ENCODE assay signal across 8 cellular contexts in the genomic region with DNA sequence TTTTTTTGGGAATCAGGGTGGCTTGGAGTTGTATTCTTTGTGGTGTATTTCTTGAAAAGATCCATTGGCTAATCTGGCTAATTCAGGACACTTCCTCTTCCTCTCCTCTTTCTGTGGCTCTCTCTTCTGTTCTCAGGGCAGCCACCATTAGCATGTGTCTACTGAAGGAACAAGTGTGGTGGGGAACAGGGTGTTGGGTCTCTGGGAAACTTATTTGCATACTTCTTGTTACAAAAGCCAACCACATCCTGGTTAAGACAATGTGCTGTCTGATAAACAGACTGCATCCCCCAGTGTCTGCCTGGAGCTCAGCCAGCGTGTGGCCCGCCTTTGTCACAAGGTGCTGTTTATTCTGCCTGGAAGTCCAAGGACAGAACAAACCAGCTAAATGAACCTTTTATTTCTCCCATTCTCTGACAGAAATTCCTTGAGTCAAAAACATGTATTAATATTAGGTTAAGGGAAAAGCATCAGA.
DNase-seq lines count a peak whose midpoint lies in the region; ATAC-seq and TF ChIP-seq lines count a peak whose summit lies in the region.

No MANE protein-coding gene starts in this region.

- no peaks in the 10 kb centered on the region for H3K4me1 ChIP-seq in parathyroid adenoma

- intact Hi-C loops in Right ventricle myocardium inferior (cut with DNase I), result no loop called here

- peak; percentile 100 for ATAC-seq in HG02973 (IDR thresholded peaks at IDR 0.05; ENCODE audit: unreplicated experiment)
- ATAC-seq in Right ventricle myocardium inferior, result peak; percentile 78

- peak in 3 of 4 experiments; percentile 1 to 20 (median 2) for DNase-seq in activated naive CD4-positive, alpha-beta T cell (lab: John Stamatoyannopoulos, UW)
- no peak for DNase-seq in activated naive CD4-positive, alpha-beta T cell treated with anti-CD3 and anti-CD28 coated beads, Interleukin-2, amount 50 U/mL, for 16 hours
- peak; percentile 85 to 95 for DNase-seq in NOMO-1 (lab: John Stamatoyannopoulos, UW; ENCODE audit: unreplicated experiment in 2 of 2)
- DNase-seq in activated effector memory CD4-positive, alpha-beta T cell treated with Interleukin-2 at 50 U/mL for 16 hours, result peak; percentile 29
- DNase-seq in Right ventricle myocardium inferior (ENCODE audit: missing footprints), result peak; percentile 74
- no peak for DNase-seq in DMS114 treated with DMSO at 0.1 percent for 48 hours (lab: John Stamatoyannopoulos, UW; ENCODE audit: unreplicated experiment)

- no peak overlapping the region for H3K4me3 ChIP-seq in parathyroid adenoma (ENCODE audit: low read depth, low read length)

- no peaks in the 10 kb centered on the region for H3K27me3 ChIP-seq in parathyroid adenoma (ENCODE audit: control insufficient read depth, insufficient read depth, low read length)

- no peak overlapping the region for H3K4me2 ChIP-seq in parathyroid adenoma (ENCODE audit: low read length)

- H3K9ac ChIP-seq in parathyroid adenoma, result no peak overlapping the region

- H3K9me3 ChIP-seq in parathyroid adenoma (ENCODE audit: control insufficient read depth, low read length), result no peaks in the 10 kb centered on the region

- no peaks in the 10 kb centered on the region for H3K36me3 ChIP-seq in parathyroid adenoma (ENCODE audit: control insufficient read depth, insufficient read depth, low read length)

- TF ChIP-seq CTCF in parathyroid adenoma (IDR thresholded peaks at IDR 0.05), result no peak

- H3K27ac ChIP-seq in parathyroid adenoma, result peak overlapping the region; percentile 20

- H2AFZ ChIP-seq in parathyroid adenoma, result no peak overlapping the region

- no peaks in the 10 kb centered on the region for H3K79me2 ChIP-seq in parathyroid adenoma

Comparison
In these comparisons a context has a peak if more than half of its experiments do, and no peak if none do; other contexts are left out.
1. DNase-seq: peak in activated naive CD4-positive, alpha-beta T cell (3 of 4), NOMO-1 (2 of 2), activated effector memory CD4-positive, alpha-beta T cell treated with Interleukin-2 at 50 U/mL for 16 hours (single experiment) and Right ventricle myocardium inferior (single experiment); none in activated naive CD4-positive, alpha-beta T cell treated with anti-CD3 and anti-CD28 coated beads, Interleukin-2, amount 50 U/mL, for 16 hours (single experiment) and DMS114 treated with DMSO at 0.1 percent for 48 hours (single experiment).